In genomic region chr3:160449660-160450598, GRCh38 we compare ENCODE assay signal across 8 cellular contexts. TPM values are rescaled to one million over a fixed set of nuclear protein-coding genes. Genes with fewer than 3 reads are reported as not detected.
A peak's percentile ranks its signal among the peaks of the same experiment; 100 is the strongest.
DNase-seq lines count a peak whose midpoint lies in the region; ATAC-seq, FAIRE-seq and TF ChIP-seq lines count a peak whose summit lies in the region.

Gene TRIM59 (minus strand): TSS chr3:160449786. CDS start chr3:160439183, 10,603 bp downstream.

- ATAC-seq in HG02840 (IDR thresholded peaks at IDR 0.05; ENCODE audit: low FRiP score, unreplicated experiment) (peak; percentile 95), HepG2 (peak; percentile 94)

- FAIRE-seq in HepG2 (lab: Jason Lieb, UNC) = no peak

- DNase-seq in GM13977 (ENCODE audit: low spot score) (peak; percentile 99), NCI-H2196 (lab: John Stamatoyannopoulos, UW; ENCODE audit: unreplicated experiment) (peak; percentile 93), dermis microvascular lymphatic vessel endothelial cell (ENCODE audit: low read depth in 2 of 2) (peak; percentile 91 to 96), HepG2 (ENCODE audit: low spot score) (peak; percentile 63), H4 (ENCODE audit: low spot score) (no peak)
- peak; percentile 95 to 97 for DNase-seq in activated CD4-positive, alpha-beta T cell treated with anti-CD3 and anti-CD28 coated beads, Interleukin-2, amount 50 U/mL, for 4 hours
- peak; percentile 92 to 93 for DNase-seq in stimulated activated CD4-positive, alpha-beta T cell treated with anti-CD3 and anti-CD28 coated beads, Interleukin-2, amount 100 ng/mL, for 48 hours

- no peak for TF ChIP-seq EP300 in HepG2 (IDR thresholded peaks at IDR 0.05; ENCODE audit: low read depth in 2 of 2, low read length in 2 of 2)
- TF ChIP-seq EP300 in HepG2 (CRISPR knock-in tag; IDR thresholded peaks at IDR 0.05; ENCODE audit: borderline replicate concordance) = no peak

- in situ Hi-C loops in GM13977 (cut with MboI; ENCODE audit: low pct_unique_long_range_greater_than_20kb, low sequenced_read_pairs, unreplicated experiment) (no loop called here), HepG2 (cut with HindIII; ENCODE audit: extremely low pct_ligation_motif_present, low pct_unique_long_range_greater_than_20kb) (no loop called here)

- H2AFZ ChIP-seq in HepG2 (ENCODE audit: low read length) = peak within 1 kb of the TSS; percentile 36

- WGBS in HepG2 (ENCODE audit: low lambda C conversion rate) = 87% methylated on average over 40 of the region's 71 CpGs

- H3K4me1 ChIP-seq in HepG2 (ENCODE audit: insufficient read depth, low read length) = 0 out of 2 replicates have a peak, but pooled peaks cover 11% of the 10 kb centered on the region

- H3K9me3 ChIP-seq in HepG2 (ENCODE audit: low read length) = no peaks in the 10 kb centered on the region

- H3K27ac ChIP-seq in HepG2 (ENCODE audit: extremely low read length, insufficient read depth, low read length) = peak within 1 kb of the TSS; percentile 50

- BruUV-seq in HepG2 (replicated peaks; lab: Mats Ljungman, UMichigan) = no TSS peak

- intact Hi-C loops in HepG2 (cut with micrococcal nuclease; ENCODE audit: unreplicated experiment) = loop anchor here (2.0 kb wide), 1 partner anchor 49 kb away; no protein-coding TSS in a partner anchor

- no peaks in the 10 kb centered on the region for H4K20me1 ChIP-seq in HepG2 (ENCODE audit: insufficient read depth, low read length)

- POLR2A ChIA-PET in HepG2 (lab: Yijun Ruan, JAX) = interaction anchor here (1.1 to 1.3 kb wide), 3 partner anchors 10 to 36 kb away, joined by 3 to 6 read pairs (median 4); no protein-coding TSS in a partner anchor

- H3K79me2 ChIP-seq in HepG2 (ENCODE audit: insufficient read depth, low read length) = no peaks in the 10 kb centered on the region

- CTCF ChIA-PET in HepG2 (lab: Yijun Ruan, JAX; ENCODE audit: low intra/inter-chr PET ratio, low total read pairs) = no interaction called here

- H3K27me3 ChIP-seq in HepG2 (ENCODE audit: control insufficient read depth in 1 of 2, insufficient read depth in 2 of 2, low read length in 2 of 2) = no peaks in the 10 kb centered on the region; a peak in 2 of 5 replicates

- TF ChIP-seq POLR2A in HepG2 (IDR thresholded peaks at IDR 0.05; ENCODE audit: insufficient read depth in 1 of 2, low read depth in 2 of 2, low read length in 2 of 2) = peak; percentile 64 to 69

- peak within 1 kb of the TSS; percentile 54 to 78 (median 71) for H3K4me3 ChIP-seq in HepG2 (replicated peaks in 1 of 3; ENCODE audit: insufficient read depth in 1 of 3, low read depth in 2 of 3, low read length in 3 of 3)

- peak within 1 kb of the TSS; percentile 71 for H3K4me2 ChIP-seq in HepG2 (ENCODE audit: low read depth, low read length)

- peak within 1 kb of the TSS; percentile 55 for H3K9ac ChIP-seq in HepG2 (ENCODE audit: insufficient read depth, low read depth, low read length)

- no peak for TF ChIP-seq CTCF in GM13977 (IDR thresholded peaks at IDR 0.05; ENCODE audit: extremely low read depth, insufficient read depth, missing control alignments)
- peak; percentile 15; the same call in 1 of the 2 replicates for TF ChIP-seq CTCF in HepG2 (CRISPR knock-in tag; IDR thresholded peaks at IDR 0.05)

- no peak for TF ChIP-seq RAD21 in HepG2 (CRISPR knock-in tag; IDR thresholded peaks at IDR 0.05)

- no peaks in the 10 kb centered on the region for H3K36me3 ChIP-seq in HepG2 (replicated peaks in 1 of 2; ENCODE audit: control insufficient read depth in 1 of 2, insufficient read depth in 2 of 2, low read length in 2 of 2)

TF ChIP-seq in HepG2, 621 proteins besides CTCF, POLR2A, EP300 and RAD21 (continues in another document):
- no peak for TF ChIP-seq ZBTB43 (CRISPR knock-in tag; conservative IDR thresholded peaks at IDR 0.05)
- no peak for TF ChIP-seq ZNF678 (CRISPR knock-in tag; IDR thresholded peaks at IDR 0.05)
- TF ChIP-seq ONECUT2 (CRISPR knock-in tag; IDR thresholded peaks at IDR 0.05) = no peak
- no peak for TF ChIP-seq DDIT3 (CRISPR knock-in tag; IDR thresholded peaks at IDR 0.05)
- no peak for TF ChIP-seq GPN1 (CRISPR knock-in tag; IDR thresholded peaks at IDR 0.05; ENCODE audit: borderline replicate concordance)
- 0 out of 2 replicates have a peak, but pooled peaks have one; percentile 24 for TF ChIP-seq ZNF724P (CRISPR knock-in tag; IDR thresholded peaks at IDR 0.05; ENCODE audit: borderline replicate concordance)
- TF ChIP-seq RFX3 (CRISPR knock-in tag; IDR thresholded peaks at IDR 0.05) = no peak
- TF ChIP-seq SMAD1 (CRISPR knock-in tag; IDR thresholded peaks at IDR 0.05; ENCODE audit: borderline replicate concordance, low read depth) = 0 out of 2 replicates have a peak, but pooled peaks have one; percentile 31
- TF ChIP-seq ZBTB33 (CRISPR knock-in tag; IDR thresholded peaks at IDR 0.05) = peak; percentile 90
- TF ChIP-seq ZNF296 (CRISPR knock-in tag; conservative IDR thresholded peaks at IDR 0.05) = no peak
- no peak for TF ChIP-seq ZNF275 (CRISPR knock-in tag; IDR thresholded peaks at IDR 0.05; ENCODE audit: borderline replicate concordance)
- no peak for TF ChIP-seq SOX5 (CRISPR knock-in tag; IDR thresholded peaks at IDR 0.05; ENCODE audit: borderline replicate concordance)

RNA-seq across cellular contexts. Expression of gene TRIM59, which starts in this region (rescaled TPM):
- total RNA-seq in dermis microvascular lymphatic vessel endothelial cell = 12.5 and 19.4 TPM in 2 replicates
- total RNA-seq in HepG2 (2016; rRNA removed; fragmentation: Illumina TruSeq; extraction: Trizol) = 3.2 and 4.1 TPM in 2 replicates
- total RNA-seq in HepG2 (2016; cell fraction: cytosol; rRNA removed; fragmentation: Illumina TruSeq; extraction: Trizol; ENCODE audit: low read depth) = 0.62 and 0.91 TPM in 2 replicates
- 2.5 and 4.0 TPM in 2 replicates for total RNA-seq in HepG2 (2016; cell fraction: insoluble cytoplasmic fraction; rRNA removed; fragmentation: Illumina TruSeq; extraction: Trizol)
- total RNA-seq in HepG2 (2016; cell fraction: membrane; rRNA removed; fragmentation: Illumina TruSeq; extraction: Trizol) = 2.5 and 2.9 TPM in 2 replicates
- total RNA-seq in HepG2 (2016; cell fraction: nucleus; rRNA removed; fragmentation: Illumina TruSeq; extraction: Trizol) = 2.6 TPM in 2 replicates
- 0.91 and 1.3 TPM in 2 replicates for polyA plus RNA-seq in HepG2 (2011; rRNA removed)
- 0.40 and 0.79 TPM in 2 replicates for polyA plus RNA-seq in HepG2 (2011; cell fraction: cytosol; rRNA removed)
- polyA plus RNA-seq in HepG2 (2011; cell fraction: nucleus; rRNA removed) = 0.48 and 0.62 TPM in 2 replicates
- polyA plus RNA-seq in HepG2 (2012) = 0.97 and 1.5 TPM in 2 replicates
- polyA plus RNA-seq in HepG2 (2016; cell fraction: cytosol; fragmentation: Illumina TruSeq; extraction: Trizol; ENCODE audit: low read depth) = 0.18 and 0.19 TPM in 2 replicates
- polyA plus RNA-seq in HepG2 (2016; cell fraction: insoluble cytoplasmic fraction; fragmentation: Illumina TruSeq; extraction: Trizol; ENCODE audit: low read depth) = 1.6 TPM in 2 replicates
- polyA plus RNA-seq in HepG2 (2016; cell fraction: membrane; fragmentation: Illumina TruSeq; extraction: Trizol; ENCODE audit: low read depth) = 0.60 and 0.63 TPM in 2 replicates
- 2.7 and 2.9 TPM in 2 replicates for polyA plus RNA-seq in HepG2 (2016; cell fraction: nucleus; fragmentation: Illumina TruSeq; extraction: Trizol; ENCODE audit: insufficient read depth, low read depth)
- 0.92 and 2.9 TPM in 2 replicates for polyA minus RNA-seq in HepG2 (2011; rRNA and poly(A)+ RNA removed; ENCODE audit: low replicate concordance)
- polyA minus RNA-seq in HepG2 (2011; cell fraction: cytosol; rRNA and poly(A)+ RNA removed) = 1.6 TPM in 2 replicates
- 2.1 and 3.1 TPM in 2 replicates for polyA minus RNA-seq in HepG2 (2011; cell fraction: nucleus; rRNA and poly(A)+ RNA removed)
- total RNA-seq in H4 (2014; rRNA removed; shearing (Covaris generic)) = 0.04 TPM in 1 of 2 replicates, not detected in the other
